ENCODE assay signal across 11 cellular contexts in genomic region chr7:99126921-99127553, GRCh38. TPM values are rescaled to one million over a fixed set of nuclear protein-coding genes. Genes with fewer than 3 reads are reported as not detected.
DNase-seq lines count a peak whose midpoint lies in the region; ATAC-seq and TF ChIP-seq lines count a peak whose summit lies in the region.
"Had no signal": no experiment of that assay in that cellular context is flagged by ENCODE, and none has a peak within 500 bp of the region (broad histone marks: within the 10 kb centered on the region; RNA-seq: fewer than 3 reads in every experiment).

No MANE protein-coding gene starts in this region.

- CTCF ChIA-PET in SK-N-SH (lab: Yijun Ruan, JAX), result no interaction called here

- H3K27ac ChIP-seq in VCaP (peak overlapping the region; percentile 78), stomach (peak overlapping the region; percentile 53 to 81 (median 80)), SK-N-SH (ENCODE audit: low read depth in 2 of 2, low read length in 1 of 2) (no peak overlapping the region)

- H2AFZ ChIP-seq in SK-N-SH (ENCODE audit: low read depth), result no peak overlapping the region

- H3K27me3 ChIP-seq in stomach (no peaks in the 10 kb centered on the region), SK-N-SH (ENCODE audit: insufficient read depth) (no peaks in the 10 kb centered on the region)

- intact Hi-C loops in Right ventricle myocardium superior (cut with DNase I) (no loop called here), stomach (cut with DNase I; ENCODE audit: low total_unique reads) (no loop called here)

- no peak overlapping the region for H3K4me2 ChIP-seq in SK-N-SH

- H3K4me3 ChIP-seq in stomach (no peak overlapping the region), SK-N-SH (ENCODE audit: low read depth in 2 of 2, low read length in 1 of 2) (no peak overlapping the region)

- in situ Hi-C loops in ACHN (cut with HindIII; ENCODE audit: low pct_ligation_motif_present, low pct_unique_long_range_greater_than_20kb, low sequenced_read_pairs), result no loop called here

- no peaks in the 10 kb centered on the region for H3K9me3 ChIP-seq in stomach
- H3K9me3 ChIP-seq in SK-N-SH, result no peaks in the 10 kb centered on the region

- WGBS in stomach, 5 donors, result 35 to 52% (median 47%) methylated on average over 14 of the region's 14 CpGs
- WGBS in SK-N-SH (ENCODE audit: low lambda C conversion rate), result 84% methylated on average over 14 of the region's 14 CpGs

- ATAC-seq in Right ventricle myocardium superior (ENCODE audit: poor library complexity) (peak; percentile 31), HG03108 (IDR thresholded peaks at IDR 0.05; ENCODE audit: unreplicated experiment) (no peak), SK-N-SH treated with all-trans-retinoic acid at 6 μM for 48 hours (no peak)

- no peaks in the 10 kb centered on the region for H3K9me2 ChIP-seq in SK-N-SH

- no peaks in the 10 kb centered on the region for H3K36me3 ChIP-seq in stomach
- no peaks in the 10 kb centered on the region for H3K36me3 ChIP-seq in SK-N-SH (replicated peaks in 1 of 2; ENCODE audit: control insufficient read depth in 1 of 2, insufficient read depth in 2 of 2, low read length in 1 of 2)

- H3K4me3 Mint-ChIP-seq in HFFc6, result peak overlapping the region; percentile 44
- H3K4me3 Mint-ChIP-seq: activated naive CD8-positive, alpha-beta T cell treated with anti-CD3 and anti-CD28 coated beads for 36 hours had no signal

- peak overlapping the region; percentile 64 for H3K27ac Mint-ChIP-seq in HFFc6
- H3K27ac Mint-ChIP-seq: activated naive CD8-positive, alpha-beta T cell treated with anti-CD3 and anti-CD28 coated beads for 36 hours; IgD-negative memory B cell had no signal

- TF ChIP-seq RAD21 in SK-N-SH (IDR thresholded peaks at IDR 0.05; ENCODE audit: low read length), result no peak

- POLR2A ChIA-PET in SK-N-SH (lab: Yijun Ruan, JAX), result no interaction called here

- no peaks in the 10 kb centered on the region for H3K27me3 Mint-ChIP-seq in HFFc6 (ENCODE audit: insufficient read depth)
- H3K27me3 Mint-ChIP-seq: activated naive CD8-positive, alpha-beta T cell treated with anti-CD3 and anti-CD28 coated beads for 36 hours; IgD-negative memory B cell had no signal

- peaks cover 5% of the 10 kb centered on the region for H3F3A ChIP-seq in SK-N-SH (replicated peaks; ENCODE audit: insufficient read depth)

- TF ChIP-seq EP300 in stomach (IDR thresholded peaks at IDR 0.05) (no peak), SK-N-SH (IDR thresholded peaks at IDR 0.05; ENCODE audit: borderline replicate concordance in 1 of 2, low read depth in 1 of 2, low read length in 1 of 2) (no peak)

- no peak for TF ChIP-seq POLR2A in stomach (IDR thresholded peaks at IDR 0.05)

- H3K9me3 Mint-ChIP-seq in HFFc6, result no peaks in the 10 kb centered on the region
- H3K9me3 Mint-ChIP-seq: activated naive CD8-positive, alpha-beta T cell treated with anti-CD3 and anti-CD28 coated beads for 36 hours; IgD-negative memory B cell had no signal

- peaks cover 57% of the 10 kb centered on the region for H3K4me1 Mint-ChIP-seq in HFFc6 (ENCODE audit: low read depth)

- H3K79me2 ChIP-seq in SK-N-SH (ENCODE audit: insufficient read depth), result peaks cover 100% of the 10 kb centered on the region

- H3K36me3 Mint-ChIP-seq in HFFc6 (ENCODE audit: low read depth), result no peaks in the 10 kb centered on the region

- peaks cover 73 to 97% (median 86%) of the 10 kb centered on the region in 4 donors for H3K4me1 ChIP-seq in stomach
- peaks cover 9 to 16% of the 10 kb centered on the region in 2 experiments; a peak in 3 of 4 replicates for H3K4me1 ChIP-seq in SK-N-SH (ENCODE audit: control insufficient read depth in 1 of 2, insufficient read depth in 2 of 2, low read depth in 1 of 2, low read length in 1 of 2)

- H4K20me1 ChIP-seq in SK-N-SH (ENCODE audit: insufficient read depth), result peaks cover 94% of the 10 kb centered on the region

- TF ChIP-seq CTCF in HFFc6 (IDR thresholded peaks at IDR 0.05) (no peak), VCaP (conservative IDR thresholded peaks at IDR 0.05) (no peak), stomach (IDR thresholded peaks at IDR 0.05) (no peak), SK-N-SH (IDR thresholded peaks at IDR 0.05) (no peak)

- DNase-seq in HFFc6 (no peak), Right ventricle myocardium superior (no peak), stomach (peak; percentile 37), ACHN (no peak), SK-N-SH (no peak)
- DNase-seq: activated CD4-positive, alpha-beta T cell treated with anti-CD3 and anti-CD28 coated beads, Interleukin-2, amount 50 U/mL, for 1 hour; activated naive CD8-positive, alpha-beta T cell treated with anti-CD3 and anti-CD28 coated beads for 36 hours had no signal

- no peak overlapping the region for H3K9ac ChIP-seq in SK-N-SH

TF ChIP-seq in SK-N-SH treated with all-trans-retinoic acid at 6 μM for 48 hours, 23 proteins besides CTCF, POLR2A, EP300 and RAD21:
- TF ChIP-seq CREB5 (CRISPR knock-in tag; IDR thresholded peaks at IDR 0.05; ENCODE audit: low read depth) (no peak), POU6F1 (CRISPR knock-in tag; IDR thresholded peaks at IDR 0.05; ENCODE audit: borderline replicate concordance, low read depth) (no peak), SNAI2 (CRISPR knock-in tag; IDR thresholded peaks at IDR 0.05) (no peak), ESRRG (CRISPR knock-in tag; IDR thresholded peaks at IDR 0.05) (no peak), RARB (CRISPR knock-in tag; IDR thresholded peaks at IDR 0.05) (no peak), BACH2 (CRISPR knock-in tag; IDR thresholded peaks at IDR 0.05; ENCODE audit: borderline replicate concordance) (no peak)

TF ChIP-seq in SK-N-SH, 30 proteins besides CTCF, POLR2A, EP300 and RAD21:
- TF ChIP-seq POLR2AphosphoS5 (IDR thresholded peaks at IDR 0.05; ENCODE audit: low read depth, low read length), result no peak
- no peak for TF ChIP-seq CHD2 (IDR thresholded peaks at IDR 0.05; ENCODE audit: low read length, partially characterized antibody)
- no peak for TF ChIP-seq RCOR1 (IDR thresholded peaks at IDR 0.05; ENCODE audit: low read length)
- TF ChIP-seq ELF1 (IDR thresholded peaks at IDR 0.05), result no peak
- no peak for TF ChIP-seq YY1 (IDR thresholded peaks at IDR 0.05; ENCODE audit: low read depth)
- no peak for TF ChIP-seq FOSL2 (IDR thresholded peaks at IDR 0.05; ENCODE audit: borderline replicate concordance, low read depth)
- TF ChIP-seq JUND (IDR thresholded peaks at IDR 0.05), result no peak
- TF ChIP-seq ZBTB33 (IDR thresholded peaks at IDR 0.05; ENCODE audit: borderline replicate concordance, low read depth), result no peak
- no peak for TF ChIP-seq USF1 (IDR thresholded peaks at IDR 0.05; ENCODE audit: borderline replicate concordance, low read depth)
- TF ChIP-seq MXI1 (IDR thresholded peaks at IDR 0.05; ENCODE audit: low read depth, low read length), result no peak
- TF ChIP-seq TAF1 (IDR thresholded peaks at IDR 0.05; ENCODE audit: borderline replicate concordance, low read depth, low read length), result no peak
- no peak for TF ChIP-seq FOXM1 (IDR thresholded peaks at IDR 0.05; ENCODE audit: low read depth)
- TF ChIP-seq FOXJ3 (CRISPR knock-in tag; IDR thresholded peaks at IDR 0.05), result no peak
- TF ChIP-seq GATA2 (CRISPR knock-in tag; IDR thresholded peaks at IDR 0.05), result no peak
- no peak for TF ChIP-seq IRF3 (IDR thresholded peaks at IDR 0.05; ENCODE audit: low read depth, low read length)

RNA-seq across cellular contexts. Expression of gene SMURF1, which starts 16.9 kb away (rescaled TPM):
- total RNA-seq in HFFc6 (2021; fragmentation: NEBNext Ultra II Directional; extraction: Animal tissue kit (Norgen Biotek cat#: 25700)), result 10 to 100 TPM; 17.8 to 23.4 (median 21.3) TPM
- total RNA-seq in Right ventricle myocardium superior (9.0 TPM), stomach (10 to 100 TPM; 28.6 to 46.8 (median 36.5) TPM)
- polyA plus RNA-seq in stomach (10 to 100 TPM in 1 of 3 donors, 1 to 10 TPM in 2; 8.0 to 14.8 (median 9.4) TPM), SK-N-SH (2012; rRNA removed) (12.9 and 13.8 TPM in 2 replicates)
- polyA plus RNA-seq in SK-N-SH (2012; cell fraction: cytosol; rRNA removed), result 7.8 and 8.7 TPM in 2 replicates
- 31.5 and 34.0 TPM in 2 replicates for polyA plus RNA-seq in SK-N-SH (2012; cell fraction: nucleus; rRNA removed)

Comparison
In these comparisons a context has a peak if more than half of its experiments do, and no peak if none do; other contexts are left out.
1. H3K27ac ChIP-seq: peak in VCaP (single experiment) and stomach (5 of 5); none in SK-N-SH (0 of 2).